3 cellular contexts compared by ENCODE assay signal in genomic region chr7:126818393-126819196, GRCh38.
TF ChIP-seq lines count a peak whose summit lies in the region.

No MANE protein-coding gene starts in this region.

TF ChIP-seq in SK-N-SH treated with all-trans-retinoic acid at 6 μM for 48 hours, 23 proteins besides CTCF, POLR2A, EP300 and RAD21:
- TF ChIP-seq, protein P1, sequence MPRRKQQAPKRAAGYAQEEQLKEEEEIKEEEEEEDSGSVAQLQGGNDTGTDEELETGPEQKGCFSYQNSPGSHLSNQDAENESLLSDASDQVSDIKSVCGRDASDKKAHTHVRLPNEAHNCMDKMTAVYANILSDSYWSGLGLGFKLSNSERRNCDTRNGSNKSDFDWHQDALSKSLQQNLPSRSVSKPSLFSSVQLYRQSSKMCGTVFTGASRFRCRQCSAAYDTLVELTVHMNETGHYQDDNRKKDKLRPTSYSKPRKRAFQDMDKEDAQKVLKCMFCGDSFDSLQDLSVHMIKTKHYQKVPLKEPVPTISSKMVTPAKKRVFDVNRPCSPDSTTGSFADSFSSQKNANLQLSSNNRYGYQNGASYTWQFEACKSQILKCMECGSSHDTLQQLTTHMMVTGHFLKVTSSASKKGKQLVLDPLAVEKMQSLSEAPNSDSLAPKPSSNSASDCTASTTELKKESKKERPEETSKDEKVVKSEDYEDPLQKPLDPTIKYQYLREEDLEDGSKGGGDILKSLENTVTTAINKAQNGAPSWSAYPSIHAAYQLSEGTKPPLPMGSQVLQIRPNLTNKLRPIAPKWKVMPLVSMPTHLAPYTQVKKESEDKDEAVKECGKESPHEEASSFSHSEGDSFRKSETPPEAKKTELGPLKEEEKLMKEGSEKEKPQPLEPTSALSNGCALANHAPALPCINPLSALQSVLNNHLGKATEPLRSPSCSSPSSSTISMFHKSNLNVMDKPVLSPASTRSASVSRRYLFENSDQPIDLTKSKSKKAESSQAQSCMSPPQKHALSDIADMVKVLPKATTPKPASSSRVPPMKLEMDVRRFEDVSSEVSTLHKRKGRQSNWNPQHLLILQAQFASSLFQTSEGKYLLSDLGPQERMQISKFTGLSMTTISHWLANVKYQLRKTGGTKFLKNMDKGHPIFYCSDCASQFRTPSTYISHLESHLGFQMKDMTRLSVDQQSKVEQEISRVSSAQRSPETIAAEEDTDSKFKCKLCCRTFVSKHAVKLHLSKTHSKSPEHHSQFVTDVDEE (CRISPR knock-in tag; IDR thresholded peaks at IDR 0.05) = no peak
- TF ChIP-seq ZNF70 (CRISPR knock-in tag; IDR thresholded peaks at IDR 0.05) (no peak), POU6F1 (CRISPR knock-in tag; IDR thresholded peaks at IDR 0.05; ENCODE audit: borderline replicate concordance, low read depth) (no peak), ESRRG (CRISPR knock-in tag; IDR thresholded peaks at IDR 0.05) (no peak), GLIS3 (CRISPR knock-in tag; IDR thresholded peaks at IDR 0.05) (peak; percentile 61; the same call in 1 of the 2 replicates), ISL1 (CRISPR knock-in tag; IDR thresholded peaks at IDR 0.05) (peak; percentile 99), OSR1 (CRISPR knock-in tag; IDR thresholded peaks at IDR 0.05) (no peak), ZFP3 (CRISPR knock-in tag; IDR thresholded peaks at IDR 0.05) (no peak; the same call in 1 of the 2 replicates), ZC3H10 (CRISPR knock-in tag; IDR thresholded peaks at IDR 0.05) (no peak), BACH2 (CRISPR knock-in tag; IDR thresholded peaks at IDR 0.05; ENCODE audit: borderline replicate concordance) (no peak), CREB5 (CRISPR knock-in tag; IDR thresholded peaks at IDR 0.05; ENCODE audit: low read depth) (no peak; the same call in 1 of the 2 replicates)
TF ChIP-seq in SK-N-SH treated with all-trans-retinoic acid at 6 μM for 48 hours: peak in this region for 2.

TF ChIP-seq in SK-N-SH, 30 proteins besides CTCF, POLR2A, EP300 and RAD21:
- TF ChIP-seq RXRA (IDR thresholded peaks at IDR 0.05; ENCODE audit: borderline replicate concordance, low read depth) (no peak), REST (IDR thresholded peaks at IDR 0.05; ENCODE audit: low read depth, low read length) (no peak), RFX5 (IDR thresholded peaks at IDR 0.05; ENCODE audit: low read length) (no peak), TCF12 (IDR thresholded peaks at IDR 0.05) (no peak), YY1 (IDR thresholded peaks at IDR 0.05; ENCODE audit: low read depth) (no peak), GATA2 (CRISPR knock-in tag; IDR thresholded peaks at IDR 0.05) (no peak), SIN3A (IDR thresholded peaks at IDR 0.05; ENCODE audit: borderline replicate concordance, low read depth, low read length) (no peak), JUND (IDR thresholded peaks at IDR 0.05) (no peak), SMC3 (IDR thresholded peaks at IDR 0.05; ENCODE audit: low read depth, low read length) (no peak), POLR2AphosphoS5 (IDR thresholded peaks at IDR 0.05; ENCODE audit: low read depth, low read length) (no peak), TEAD4 (IDR thresholded peaks at IDR 0.05; ENCODE audit: borderline replicate concordance, insufficient read depth) (no peak), RCOR1 (IDR thresholded peaks at IDR 0.05; ENCODE audit: low read length) (no peak), FOSL2 (IDR thresholded peaks at IDR 0.05; ENCODE audit: borderline replicate concordance, low read depth) (no peak), CHD2 (IDR thresholded peaks at IDR 0.05; ENCODE audit: low read length, partially characterized antibody) (no peak), MXI1 (IDR thresholded peaks at IDR 0.05; ENCODE audit: low read depth, low read length) (no peak)
- TF ChIP-seq, protein P2, sequence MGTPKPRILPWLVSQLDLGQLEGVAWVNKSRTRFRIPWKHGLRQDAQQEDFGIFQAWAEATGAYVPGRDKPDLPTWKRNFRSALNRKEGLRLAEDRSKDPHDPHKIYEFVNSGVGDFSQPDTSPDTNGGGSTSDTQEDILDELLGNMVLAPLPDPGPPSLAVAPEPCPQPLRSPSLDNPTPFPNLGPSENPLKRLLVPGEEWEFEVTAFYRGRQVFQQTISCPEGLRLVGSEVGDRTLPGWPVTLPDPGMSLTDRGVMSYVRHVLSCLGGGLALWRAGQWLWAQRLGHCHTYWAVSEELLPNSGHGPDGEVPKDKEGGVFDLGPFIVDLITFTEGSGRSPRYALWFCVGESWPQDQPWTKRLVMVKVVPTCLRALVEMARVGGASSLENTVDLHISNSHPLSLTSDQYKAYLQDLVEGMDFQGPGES (IDR thresholded peaks at IDR 0.05; ENCODE audit: low read depth, low read length) = no peak
- TF ChIP-seq, protein P3, sequence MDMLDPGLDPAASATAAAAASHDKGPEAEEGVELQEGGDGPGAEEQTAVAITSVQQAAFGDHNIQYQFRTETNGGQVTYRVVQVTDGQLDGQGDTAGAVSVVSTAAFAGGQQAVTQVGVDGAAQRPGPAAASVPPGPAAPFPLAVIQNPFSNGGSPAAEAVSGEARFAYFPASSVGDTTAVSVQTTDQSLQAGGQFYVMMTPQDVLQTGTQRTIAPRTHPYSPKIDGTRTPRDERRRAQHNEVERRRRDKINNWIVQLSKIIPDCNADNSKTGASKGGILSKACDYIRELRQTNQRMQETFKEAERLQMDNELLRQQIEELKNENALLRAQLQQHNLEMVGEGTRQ (IDR thresholded peaks at IDR 0.05; ENCODE audit: borderline replicate concordance, low read depth, low read length) = no peak
- TF ChIP-seq, protein P4, sequence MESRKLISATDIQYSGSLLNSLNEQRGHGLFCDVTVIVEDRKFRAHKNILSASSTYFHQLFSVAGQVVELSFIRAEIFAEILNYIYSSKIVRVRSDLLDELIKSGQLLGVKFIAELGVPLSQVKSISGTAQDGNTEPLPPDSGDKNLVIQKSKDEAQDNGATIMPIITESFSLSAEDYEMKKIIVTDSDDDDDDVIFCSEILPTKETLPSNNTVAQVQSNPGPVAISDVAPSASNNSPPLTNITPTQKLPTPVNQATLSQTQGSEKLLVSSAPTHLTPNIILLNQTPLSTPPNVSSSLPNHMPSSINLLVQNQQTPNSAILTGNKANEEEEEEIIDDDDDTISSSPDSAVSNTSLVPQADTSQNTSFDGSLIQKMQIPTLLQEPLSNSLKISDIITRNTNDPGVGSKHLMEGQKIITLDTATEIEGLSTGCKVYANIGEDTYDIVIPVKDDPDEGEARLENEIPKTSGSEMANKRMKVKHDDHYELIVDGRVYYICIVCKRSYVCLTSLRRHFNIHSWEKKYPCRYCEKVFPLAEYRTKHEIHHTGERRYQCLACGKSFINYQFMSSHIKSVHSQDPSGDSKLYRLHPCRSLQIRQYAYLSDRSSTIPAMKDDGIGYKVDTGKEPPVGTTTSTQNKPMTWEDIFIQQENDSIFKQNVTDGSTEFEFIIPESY (IDR thresholded peaks at IDR 0.05; ENCODE audit: borderline replicate concordance, low read depth) = no peak

TF ChIP-seq in H1, 55 proteins besides CTCF, POLR2A, EP300 and RAD21:
- no peak for TF ChIP-seq JUND (IDR thresholded peaks at IDR 0.05; ENCODE audit: low read length)
- no peak for TF ChIP-seq CHD2 (IDR thresholded peaks at IDR 0.05; ENCODE audit: low read length)
- TF ChIP-seq TAF1 (IDR thresholded peaks at IDR 0.05; ENCODE audit: low read depth, low read length) = no peak
- TF ChIP-seq GTF2F1 (IDR thresholded peaks at IDR 0.05; ENCODE audit: borderline replicate concordance, low read depth, low read length) = no peak
- no peak for TF ChIP-seq BACH1 (IDR thresholded peaks at IDR 0.05; ENCODE audit: low read length)
- TF ChIP-seq CREB1 (IDR thresholded peaks at IDR 0.05) = no peak
- no peak for TF ChIP-seq SAP30 (IDR thresholded peaks at IDR 0.05; ENCODE audit: insufficient read depth, insufficient replicate concordance, low read length)
- no peak for TF ChIP-seq KDM4A (IDR thresholded peaks at IDR 0.05; ENCODE audit: low read depth, low read length, severe bottlenecking)
- no peak for TF ChIP-seq JUN (IDR thresholded peaks at IDR 0.05; ENCODE audit: low read depth, low read length)
- TF ChIP-seq PHF8 (conservative IDR thresholded peaks at IDR 0.05; ENCODE audit: low read depth, low read length) = no peak
- TF ChIP-seq CTBP2 (IDR thresholded peaks at IDR 0.05; ENCODE audit: borderline replicate concordance, insufficient read depth, insufficient read length, low read length) = no peak
- no peak for TF ChIP-seq SP4 (IDR thresholded peaks at IDR 0.05; ENCODE audit: low read length)
TF ChIP-seq in H1: peak in this region for 0.
